ENCODE assay signal across 24 cellular contexts in genomic region chr11:108635106-108635505, GRCh38. TPM values are rescaled to one million over a fixed set of nuclear protein-coding genes. Genes with fewer than 3 reads are reported as not detected.
DNase-seq lines count a peak whose midpoint lies in the region; ATAC-seq and TF ChIP-seq lines count a peak whose summit lies in the region.
"Had no signal": no experiment of that assay in that cellular context is flagged by ENCODE, and none has a peak within 500 bp of the region (broad histone marks: within the 10 kb centered on the region; RNA-seq: fewer than 3 reads in every experiment).

No MANE protein-coding gene starts in this region.

- H3K36me3 ChIP-seq in PC-3 (ENCODE audit: low read depth, low read length) = no peaks in the 10 kb centered on the region
- H3K36me3 ChIP-seq: adrenal gland, HAP-1 had no signal

- H3K9me3 Mint-ChIP-seq in mesothelial cell of epicardium = peaks cover 12% of the 10 kb centered on the region
- H3K9me3 Mint-ChIP-seq: IgD-negative memory B cell; stimulated activated memory B cell treated with anti-CD40 and anti-IgM and Interleukin-4, amounts not matched to agents 10 μg/mL and 1 μg/mL and 100 μg/mL, for 72 hours had no signal

- CTCF ChIA-PET in PC-3 (lab: Charles Lee) = no interaction called here

- H3K27me3 ChIP-seq in PC-3 (ENCODE audit: low read length) = no peaks in the 10 kb centered on the region
- H3K27me3 ChIP-seq: adrenal gland had no signal

- H3K9me2 ChIP-seq in PC-3 (replicated peaks; ENCODE audit: low read length) = no peaks in the 10 kb centered on the region

- no peaks in the 10 kb centered on the region for H4K20me1 ChIP-seq in PC-3 (ENCODE audit: low read length)

- no peaks in the 10 kb centered on the region for H3K36me3 Mint-ChIP-seq in mesothelial cell of epicardium
- H3K36me3 Mint-ChIP-seq: IgD-negative memory B cell; stimulated activated memory B cell treated with anti-CD40 and anti-IgM and Interleukin-4, amounts not matched to agents 10 μg/mL and 1 μg/mL and 100 μg/mL, for 72 hours had no signal

- peaks cover 17% of the 10 kb centered on the region for H3K4me1 ChIP-seq in PC-3 (ENCODE audit: insufficient read depth, low read length)
- H3K4me1 ChIP-seq: adrenal gland, psoas muscle had no signal

- DNase-seq in AG20443 (ENCODE audit: low spot score) (peak; percentile 24), PC-3 (peak; percentile 86), epithelial cell of prostate (ENCODE audit: low read depth, low spot score) (peak; percentile 81), mesothelial cell of epicardium (ENCODE audit: low spot score in 2 of 2, unreplicated experiment in 2 of 2) (no peak), KG1 (lab: John Stamatoyannopoulos, UW) (no peak)
- DNase-seq in activated naive CD4-positive, alpha-beta T cell treated with anti-CD3 and anti-CD28 coated beads, Interleukin-2, amount 50 U/mL, for 16 hours = no peak
- no peak for DNase-seq in stimulated activated CD4-positive, alpha-beta T cell treated with anti-CD3 and anti-CD28 coated beads, Interleukin-2, amount 100 ng/mL, for 48 hours
- DNase-seq: activated gamma-delta T cell treated with Interleukin-2 at 50 U/mL for 16 hours, adrenal gland, C1 segment of cervical spinal cord, cortex of kidney, kidney glomerular epithelial cell, mesenchymal stem cell, NCI-H1417, NCI-H2081 treated with DMSO at 0.1 percent for 48 hours, NCI-H446, OCI-M1, psoas muscle, SHP77, T1000 had no signal

- intact Hi-C loops in PC-3 (cut with micrococcal nuclease) = no loop called here

- H3K9me3 ChIP-seq in PC-3 (ENCODE audit: low read length) = no peaks in the 10 kb centered on the region
- H3K9me3 ChIP-seq: adrenal gland, HAP-1, psoas muscle had no signal

- H2AFZ ChIP-seq in PC-3 (ENCODE audit: low read length) = peak overlapping the region; percentile 15; the same call in 1 of the 2 replicates

- no peak overlapping the region for H3K9ac ChIP-seq in PC-3 (ENCODE audit: low read length)

- peak overlapping the region; percentile 93 for H3K27ac Mint-ChIP-seq in mesothelial cell of epicardium
- H3K27ac Mint-ChIP-seq: IgD-negative memory B cell; stimulated activated memory B cell treated with anti-CD40 and anti-IgM and Interleukin-4, amounts not matched to agents 10 μg/mL and 1 μg/mL and 100 μg/mL, for 72 hours had no signal

- peak overlapping the region; percentile 24 for H3K4me2 ChIP-seq in PC-3 (ENCODE audit: low read length)

- peak overlapping the region; percentile 47 for H3K27ac ChIP-seq in PC-3 (ENCODE audit: low read length)
- peak overlapping the region; percentile 31 for H3K27ac ChIP-seq in epithelial cell of prostate
- H3K27ac ChIP-seq: adrenal gland, psoas muscle had no signal

- H3K4me3 Mint-ChIP-seq in mesothelial cell of epicardium = no peak overlapping the region
- H3K4me3 Mint-ChIP-seq: IgD-negative memory B cell; stimulated activated memory B cell treated with anti-CD40 and anti-IgM and Interleukin-4, amounts not matched to agents 10 μg/mL and 1 μg/mL and 100 μg/mL, for 72 hours had no signal

- H3K4me1 Mint-ChIP-seq in mesothelial cell of epicardium = peaks cover 49% of the 10 kb centered on the region
- H3K4me1 Mint-ChIP-seq: IgD-negative memory B cell; stimulated activated memory B cell treated with anti-CD40 and anti-IgM and Interleukin-4, amounts not matched to agents 10 μg/mL and 1 μg/mL and 100 μg/mL, for 72 hours had no signal

- BruUV-seq in PC-3 (replicated peaks; lab: Mats Ljungman, UMichigan) = no TSS peak

- ATAC-seq in PC-3 = peak; percentile 67
- no peak for ATAC-seq in HG02852 (IDR thresholded peaks at IDR 0.05; ENCODE audit: unreplicated experiment)
- ATAC-seq: psoas muscle; stimulated activated memory B cell treated with anti-CD40 and anti-IgM and Interleukin-4, amounts not matched to agents 10 μg/mL and 1 μg/mL and 100 μg/mL, for 72 hours had no signal

- TF ChIP-seq CTCF in PC-3 (conservative IDR thresholded peaks at IDR 0.05; ENCODE audit: low read depth, low read length) (no peak), mesothelial cell of epicardium (IDR thresholded peaks at IDR 0.05; ENCODE audit: unreplicated experiment) (no peak)

- no peak overlapping the region for H3K4me3 ChIP-seq in PC-3 (ENCODE audit: low read length)
- H3K4me3 ChIP-seq: adrenal gland, HAP-1, psoas muscle had no signal

- no peaks in the 10 kb centered on the region for H3F3A ChIP-seq in PC-3 (ENCODE audit: low read length, unreplicated experiment)

- no peaks in the 10 kb centered on the region for H3K79me2 ChIP-seq in PC-3 (ENCODE audit: low read length)

- no peaks in the 10 kb centered on the region for H3K27me3 Mint-ChIP-seq in mesothelial cell of epicardium (ENCODE audit: low read depth)

- POLR2A ChIA-PET in PC-3 (lab: Charles Lee; ENCODE audit: unreplicated experiment) = no interaction called here

RNA-seq across cellular contexts. Expression of gene DDX10, which starts 29.8 kb away (rescaled TPM):
- total RNA-seq in PC-3 (2014; rRNA removed) = 55.2 and 73.0 TPM in 2 replicates
- total RNA-seq in mesothelial cell of epicardium = 31.2 to 38.5 TPM (median 37.8 TPM) in 3 replicates

RNA-seq across cellular contexts. Expression of gene EXPH5, which starts 41.5 kb away (rescaled TPM):
- total RNA-seq in PC-3 (2014; rRNA removed) (13.5 and 14.1 TPM in 2 replicates), mesothelial cell of epicardium (27.2 to 30.5 TPM (median 28.2 TPM) in 3 replicates)

Comparison
In these comparisons a context has a peak if more than half of its experiments do, and no peak if none do; other contexts are left out.
1. DNase-seq: peak in AG20443 (single experiment), PC-3 (single experiment) and epithelial cell of prostate (single experiment); none in mesothelial cell of epicardium (0 of 2), activated naive CD4-positive, alpha-beta T cell treated with anti-CD3 and anti-CD28 coated beads, Interleukin-2, amount 50 U/mL, for 16 hours (single experiment), KG1 (single experiment) and stimulated activated CD4-positive, alpha-beta T cell treated with anti-CD3 and anti-CD28 coated beads, Interleukin-2, amount 100 ng/mL, for 48 hours (0 of 2).